ENCODE assay signal across 12 cellular contexts in the genomic region with DNA sequence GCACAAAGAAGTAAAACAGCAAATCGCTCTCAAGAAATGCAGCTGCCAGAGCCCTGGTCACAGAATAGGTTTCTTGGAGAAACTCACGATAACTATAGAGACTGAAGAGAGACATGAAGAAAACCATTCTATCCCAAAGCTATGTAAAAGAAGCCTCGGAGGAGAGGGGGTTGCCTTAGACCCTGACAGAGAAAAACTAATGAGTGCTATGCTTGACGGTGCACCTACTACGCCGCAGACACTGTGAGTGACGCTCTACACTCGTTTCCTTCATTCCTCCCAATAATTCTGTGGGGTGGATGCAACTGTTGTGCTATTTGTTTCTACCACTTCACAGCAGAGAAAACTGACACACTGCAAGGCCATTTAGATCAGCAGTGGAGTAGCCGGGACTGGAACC.
DNase-seq lines count a peak whose midpoint lies in the region; ATAC-seq and TF ChIP-seq lines count a peak whose summit lies in the region.
"Had no signal": no experiment of that assay in that cellular context is flagged by ENCODE, and none has a peak within 500 bp of the region (broad histone marks: within the 10 kb centered on the region; RNA-seq: fewer than 3 reads in every experiment).

No MANE protein-coding gene starts in this region.

- no peak overlapping the region for H3K9ac ChIP-seq in DND-41 (ENCODE audit: low read depth, low read length)
- H3K9ac ChIP-seq in skeletal muscle tissue (ENCODE audit: low read depth in 1 of 3, low read length in 3 of 3) = no peak overlapping the region

- H4K20me1 ChIP-seq in DND-41 (ENCODE audit: insufficient read depth, low read length) = peaks cover 15% of the 10 kb centered on the region; the same call in 1 of the 2 replicates
- H4K20me1 ChIP-seq in OCI-LY7 (ENCODE audit: insufficient read depth, low read length) = no peaks in the 10 kb centered on the region

- CTCF ChIA-PET in OCI-LY7 (lab: Charles Lee; ENCODE audit: unreplicated experiment) = interaction anchor here (0.9 kb wide), 1 partner anchor 89 kb away, joined by 3 read pairs; no protein-coding TSS in a partner anchor

- peaks cover 97% of the 10 kb centered on the region for H3K36me3 ChIP-seq in DND-41 (ENCODE audit: insufficient read depth, low read length)
- H3K36me3 ChIP-seq in OCI-LY7 (ENCODE audit: insufficient read depth, low read length) = peaks cover 95% of the 10 kb centered on the region
- H3K36me3 ChIP-seq in skeletal muscle tissue (ENCODE audit: control insufficient read depth in 3 of 3, insufficient read depth in 3 of 3, low read length in 3 of 3) = peaks cover 15 to 24% (median 22%) of the 10 kb centered on the region in 3 donors
- H3K36me3 ChIP-seq: ovary had no signal

- POLR2A ChIA-PET in OCI-LY7 (lab: Charles Lee) = interaction anchor here (0.8 to 1.4 kb wide), 5 partner anchors 11 to 65 kb away, joined by 3 to 4 read pairs (median 4); no protein-coding TSS in a partner anchor

- H3K79me2 ChIP-seq in DND-41 (ENCODE audit: insufficient read depth, low read length) (peaks cover 53% of the 10 kb centered on the region), OCI-LY7 (ENCODE audit: insufficient read depth, low read depth, low read length) (peaks cover 75% of the 10 kb centered on the region)

- no peak overlapping the region for H3K4me3 ChIP-seq in DND-41 (ENCODE audit: low read depth in 1 of 2, low read length in 2 of 2)
- H3K4me3 ChIP-seq in OCI-LY7 (ENCODE audit: low read depth, low read length, poor library complexity, severe bottlenecking) = no peak overlapping the region
- H3K4me3 ChIP-seq in coronary artery = no peak overlapping the region
- H3K4me3 ChIP-seq in skeletal muscle tissue (ENCODE audit: low read length in 3 of 3) = no peak overlapping the region
- H3K4me3 ChIP-seq: ovary had no signal

- H3K9me3 ChIP-seq in DND-41 (ENCODE audit: insufficient read depth, low read length, severe bottlenecking) (no peaks in the 10 kb centered on the region), OCI-LY7 (ENCODE audit: low read length) (no peaks in the 10 kb centered on the region), skeletal muscle tissue (ENCODE audit: control insufficient read depth in 3 of 3, low read length in 3 of 3) (no peaks in the 10 kb centered on the region)
- H3K9me3 ChIP-seq: ovary had no signal

- ATAC-seq in DND-41 (ENCODE audit: insufficient read depth, low read depth) (no peak), GM18498 (IDR thresholded peaks at IDR 0.05; ENCODE audit: unreplicated experiment) (no peak)

- H3K27me3 ChIP-seq in DND-41 (ENCODE audit: insufficient read depth, low read length, poor library complexity) (no peaks in the 10 kb centered on the region), skeletal muscle tissue (ENCODE audit: control insufficient read depth in 3 of 3, insufficient read depth in 3 of 3, low read length in 3 of 3) (no peaks in the 10 kb centered on the region)
- H3K27me3 ChIP-seq: ovary had no signal

- H3K4me2 ChIP-seq in DND-41 (ENCODE audit: insufficient read depth, low read length) = no peak overlapping the region
- no peak overlapping the region for H3K4me2 ChIP-seq in OCI-LY7 (ENCODE audit: low read length)

- H3K4me1 ChIP-seq in DND-41 (ENCODE audit: insufficient read depth, low read length) (peaks cover 5% of the 10 kb centered on the region; the same call in 1 of the 2 replicates), OCI-LY7 (ENCODE audit: insufficient read depth, low read length, poor library complexity, severe bottlenecking) (peaks cover 79% of the 10 kb centered on the region), skeletal muscle tissue (ENCODE audit: control insufficient read depth in 3 of 3, insufficient read depth in 3 of 3, low read length in 3 of 3) (peaks cover 33 to 53% (median 36%) of the 10 kb centered on the region in 3 donors)

- intact Hi-C loops in OCI-LY7 (cut with micrococcal nuclease; ENCODE audit: unreplicated experiment) = no loop called here

- H3K9me2 ChIP-seq in OCI-LY7 (ENCODE audit: insufficient read depth, low read length) = no peaks in the 10 kb centered on the region

- H2AFZ ChIP-seq in DND-41 (ENCODE audit: low read depth, low read length) (no peak overlapping the region), OCI-LY7 (ENCODE audit: low read length) (no peak overlapping the region)

- TF ChIP-seq CTCF in DND-41 (IDR thresholded peaks at IDR 0.05; ENCODE audit: borderline replicate concordance, extremely low read depth, low read length, poor library complexity, severe bottlenecking) (no peak), OCI-LY7 (conservative IDR thresholded peaks at IDR 0.05; ENCODE audit: low read length) (no peak), coronary artery (IDR thresholded peaks at IDR 0.05) (no peak)

- no TSS peak for BruUV-seq in OCI-LY7 (replicated peaks; lab: Mats Ljungman, UMichigan)

- DNase-seq in DND-41 (no peak), OCI-LY7 (ENCODE audit: low spot score) (no peak), coronary artery (ENCODE audit: low spot score) (no peak), SIG-M5 (lab: John Stamatoyannopoulos, UW) (no peak), AG08395 (ENCODE audit: low spot score) (no peak)
- DNase-seq: activated gamma-delta T cell treated with Interleukin-2 at 50 U/mL for 16 hours, GOT3, NCI-H1048, NCI-H446 treated with DMSO at 0.1 percent for 48 hours, ovary had no signal

- peak overlapping the region; percentile 47 for H3K27ac ChIP-seq in DND-41 (ENCODE audit: low read length)
- H3K27ac ChIP-seq in OCI-LY7 (ENCODE audit: low read depth, low read length, poor library complexity, severe bottlenecking) = peak overlapping the region; percentile 29
- H3K27ac ChIP-seq in coronary artery = peak overlapping the region; percentile 87 to 91
- peak overlapping the region; percentile 15 for H3K27ac ChIP-seq in skeletal muscle tissue (ENCODE audit: low read depth, low read length)
- H3K27ac ChIP-seq: ovary had no signal

Comparison
In these comparisons a context has a peak if more than half of its experiments do, and no peak if none do; other contexts are left out.
1. H3K27ac ChIP-seq: peak in every context shown above with its lines; median percentile 89 in coronary artery; 47 in DND-41; 29 in OCI-LY7; 15 in skeletal muscle tissue.